36 cellular contexts compared by ENCODE assay signal in the genomic region with DNA sequence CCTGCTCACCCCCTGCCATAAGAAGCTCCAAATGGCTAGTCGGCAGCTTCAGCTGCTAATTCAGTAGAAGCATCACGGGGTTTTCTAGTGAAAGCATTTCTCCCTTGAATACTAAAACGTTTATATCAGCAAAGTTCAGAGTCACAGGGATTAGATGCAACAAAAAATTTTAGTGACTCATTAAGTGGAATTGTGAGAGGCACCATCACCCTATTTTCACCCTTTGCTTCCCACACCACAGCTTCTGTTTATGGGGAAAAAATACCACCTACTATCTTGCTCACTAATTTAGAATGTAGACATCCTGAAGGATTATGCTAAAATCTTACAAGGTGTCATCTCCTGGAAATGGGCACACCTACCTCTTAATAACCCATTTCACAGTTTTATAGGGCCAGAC. TPM values are rescaled to one million over a fixed set of nuclear protein-coding genes. Genes with fewer than 3 reads are reported as not detected.
"Had no signal": no experiment of that assay in that cellular context is flagged by ENCODE, and none has a peak within 500 bp of the region (broad histone marks: within the 10 kb centered on the region; RNA-seq: fewer than 3 reads in every experiment).

No MANE protein-coding gene starts in this region.

- H3K27ac ChIP-seq: body of pancreas, epithelial cell of prostate, esophagus squamous epithelium, gastroesophageal sphincter, heart right ventricle had no signal

- H3K27me3 ChIP-seq: body of pancreas had no signal

- ATAC-seq: activated CD4-positive, alpha-beta T cell treated with anti-CD3 and anti-CD28 coated beads for 36 hours; activated CD8-positive, alpha-beta memory T cell treated with anti-CD3 and anti-CD28 coated beads, Interleukin-2, amount 10 ng/mL, durations not matched to agents 7 days and 5 days; activated CD8-positive, alpha-beta T cell treated with anti-CD3 and anti-CD28 coated beads, Interleukin-2, amount 10 ng/mL, durations not matched to agents 7 days and 5 days; activated naive CD4-positive, alpha-beta T cell treated with anti-CD3 and anti-CD28 coated beads, Interleukin-2, amount 50 U/mL, for 72 hours; activated T-cell treated with anti-CD3 and anti-CD28 coated beads, Interleukin-2, amount 50 U/mL, for 72 hours; body of pancreas; gastroesophageal sphincter; heart right ventricle; T-helper 17 cell had no signal

- H3K9me3 ChIP-seq: body of pancreas, esophagus squamous epithelium, gastroesophageal sphincter, heart right ventricle had no signal

- DNase-seq: activated CD4-positive, alpha-beta memory T cell treated with anti-CD3 and anti-CD28 coated beads for 36 hours; activated CD4-positive, alpha-beta T cell treated with anti-CD3 and anti-CD28 coated beads for 36 hours; activated CD4-positive, alpha-beta T cell treated with anti-CD3 and anti-CD28 coated beads, Interleukin-2, amount 10 ng/mL, durations not matched to agents 24 days and 14 days; activated CD4-positive, CD25-positive, alpha-beta regulatory T cell; activated CD4-positive, CD25-positive, alpha-beta regulatory T cell treated with anti-CD3 and anti-CD28 coated beads, Interleukin-2, amount 50 U/mL, for 72 hours; activated CD8-positive, alpha-beta memory T cell treated with anti-CD3 and anti-CD28 coated beads, Interleukin-2, amount 10 ng/mL, durations not matched to agents 7 days and 5 days; activated CD8-positive, alpha-beta memory T cell treated with anti-CD3 and anti-CD28 coated beads, Interleukin-2, amount 50 U/mL, for 4 hours; activated CD8-positive, alpha-beta T cell treated with anti-CD3 and anti-CD28 coated beads, Interleukin-2, amount 10 ng/mL, durations not matched to agents 7 days and 5 days; activated gamma-delta T cell; activated naive CD4-positive, alpha-beta T cell; activated naive CD4-positive, alpha-beta T cell treated with anti-CD3 and anti-CD28 coated beads, Interleukin-2, amount 10 ng/mL, durations not matched to agents 7 days and 5 days; activated naive CD8-positive, alpha-beta T cell treated with anti-CD3 and anti-CD28 coated beads, Interleukin-2, amount 10 ng/mL, durations not matched to agents 7 days and 5 days; activated T-cell treated with anti-CD3 and anti-CD28 coated beads, Interleukin-2, amount 50 U/mL, for 1 hour; activated T-cell treated with anti-CD3 and anti-CD28 coated beads, Interleukin-2, amount 50 U/mL, for 72 hours; amniotic stem cell; anterior cingulate cortex; body of pancreas; caudate nucleus; cortex of kidney; effector CD8-positive, alpha-beta T cell; esophagus squamous epithelium; foreskin melanocyte; heart right ventricle; T-helper 1 cell; T-helper 17 cell; T1000 had no signal

- H3K4me3 Mint-ChIP-seq: activated CD4-positive, alpha-beta memory T cell treated with anti-CD3 and anti-CD28 coated beads for 36 hours; activated CD4-positive, alpha-beta T cell treated with anti-CD3 and anti-CD28 coated beads for 36 hours; activated CD4-positive, alpha-beta T cell treated with anti-CD3 and anti-CD28 coated beads, Interleukin-2, amount 10 ng/mL, durations not matched to agents 24 days and 14 days; activated CD8-positive, alpha-beta memory T cell treated with anti-CD3 and anti-CD28 coated beads, Interleukin-2, amount 10 ng/mL, durations not matched to agents 7 days and 5 days; activated CD8-positive, alpha-beta T cell treated with anti-CD3 and anti-CD28 coated beads, Interleukin-2, amount 10 ng/mL, durations not matched to agents 7 days and 5 days; activated naive CD4-positive, alpha-beta T cell treated with anti-CD3 and anti-CD28 coated beads, Interleukin-2, amount 10 ng/mL, durations not matched to agents 7 days and 5 days; activated naive CD8-positive, alpha-beta T cell treated with anti-CD3 and anti-CD28 coated beads, Interleukin-2, amount 10 ng/mL, durations not matched to agents 7 days and 5 days; activated T-cell treated with anti-CD3 and anti-CD28 coated beads, Interleukin-2, amount 50 U/mL, for 72 hours; T-helper 17 cell; T-helper 2 cell treated with Interferon-gamma antibody and Interleukin-4, amounts not matched to agents 5 μg/mL and 100 μg/mL, for 36 hours had no signal

- H3K4me1 Mint-ChIP-seq: activated CD4-positive, alpha-beta T cell treated with anti-CD3 and anti-CD28 coated beads for 36 hours; activated naive CD4-positive, alpha-beta T cell treated with anti-CD3 and anti-CD28 coated beads, Interleukin-2, amount 10 ng/mL, durations not matched to agents 7 days and 5 days had no signal

- H3K9me3 Mint-ChIP-seq: activated CD4-positive, alpha-beta memory T cell treated with anti-CD3 and anti-CD28 coated beads for 36 hours; activated CD4-positive, alpha-beta T cell treated with anti-CD3 and anti-CD28 coated beads, Interleukin-2, amount 10 ng/mL, durations not matched to agents 24 days and 14 days; activated naive CD4-positive, alpha-beta T cell treated with anti-CD3 and anti-CD28 coated beads, Interleukin-2, amount 10 ng/mL, durations not matched to agents 7 days and 5 days; activated naive CD4-positive, alpha-beta T cell treated with anti-CD3 and anti-CD28 coated beads, Interleukin-2, amount 50 U/mL, for 72 hours; activated naive CD8-positive, alpha-beta T cell treated with anti-CD3 and anti-CD28 coated beads, Interleukin-2, amount 10 ng/mL, durations not matched to agents 7 days and 5 days; activated T-cell treated with anti-CD3 and anti-CD28 coated beads, Interleukin-2, amount 50 U/mL, for 72 hours; T-helper 2 cell treated with Interferon-gamma antibody and Interleukin-4, amounts not matched to agents 5 μg/mL and 100 μg/mL, for 36 hours had no signal

- H3K4me1 ChIP-seq: body of pancreas had no signal

- H3K27ac Mint-ChIP-seq: activated CD4-positive, alpha-beta memory T cell treated with anti-CD3 and anti-CD28 coated beads for 36 hours; activated CD4-positive, alpha-beta T cell treated with anti-CD3 and anti-CD28 coated beads for 36 hours; activated CD4-positive, alpha-beta T cell treated with anti-CD3 and anti-CD28 coated beads, Interleukin-2, amount 10 ng/mL, durations not matched to agents 24 days and 14 days; activated CD8-positive, alpha-beta memory T cell treated with anti-CD3 and anti-CD28 coated beads, Interleukin-2, amount 10 ng/mL, durations not matched to agents 7 days and 5 days; activated CD8-positive, alpha-beta T cell treated with anti-CD3 and anti-CD28 coated beads, Interleukin-2, amount 10 ng/mL, durations not matched to agents 7 days and 5 days; activated naive CD4-positive, alpha-beta T cell treated with anti-CD3 and anti-CD28 coated beads, Interleukin-2, amount 10 ng/mL, durations not matched to agents 7 days and 5 days; activated naive CD4-positive, alpha-beta T cell treated with anti-CD3 and anti-CD28 coated beads, Interleukin-2, amount 50 U/mL, for 72 hours; activated naive CD8-positive, alpha-beta T cell treated with anti-CD3 and anti-CD28 coated beads, Interleukin-2, amount 10 ng/mL, durations not matched to agents 7 days and 5 days; activated T-cell treated with anti-CD3 and anti-CD28 coated beads, Interleukin-2, amount 50 U/mL, for 72 hours; T-helper 17 cell; T-helper 2 cell treated with Interferon-gamma antibody and Interleukin-4, amounts not matched to agents 5 μg/mL and 100 μg/mL, for 36 hours had no signal

- H3K36me3 ChIP-seq: esophagus squamous epithelium, gastroesophageal sphincter, heart right ventricle had no signal

- H3K36me3 Mint-ChIP-seq: activated CD4-positive, alpha-beta memory T cell treated with anti-CD3 and anti-CD28 coated beads for 36 hours; activated CD8-positive, alpha-beta memory T cell treated with anti-CD3 and anti-CD28 coated beads, Interleukin-2, amount 10 ng/mL, durations not matched to agents 7 days and 5 days; activated naive CD4-positive, alpha-beta T cell treated with anti-CD3 and anti-CD28 coated beads, Interleukin-2, amount 10 ng/mL, durations not matched to agents 7 days and 5 days; activated naive CD4-positive, alpha-beta T cell treated with anti-CD3 and anti-CD28 coated beads, Interleukin-2, amount 50 U/mL, for 72 hours; activated naive CD8-positive, alpha-beta T cell treated with anti-CD3 and anti-CD28 coated beads, Interleukin-2, amount 10 ng/mL, durations not matched to agents 7 days and 5 days had no signal

- H3K4me3 ChIP-seq: body of pancreas, esophagus squamous epithelium, gastroesophageal sphincter, heart right ventricle had no signal

RNA-seq across cellular contexts. Expression of a gene that starts 25.3 kb away (rescaled TPM):
- total RNA-seq: activated CD4-positive, alpha-beta T cell treated with anti-CD3 and anti-CD28 coated beads, Interleukin-2, amount 10 ng/mL, durations not matched to agents 24 days and 14 days; chondrocyte; dermis microvascular lymphatic vessel endothelial cell; endothelial cell of umbilical vein; fibroblast of lung; fibroblast of villous mesenchyme; glomerular endothelial cell had no signal
- polyA plus RNA-seq: endothelial cell of umbilical vein, fibroblast of lung had no signal
